In the genomic region with DNA sequence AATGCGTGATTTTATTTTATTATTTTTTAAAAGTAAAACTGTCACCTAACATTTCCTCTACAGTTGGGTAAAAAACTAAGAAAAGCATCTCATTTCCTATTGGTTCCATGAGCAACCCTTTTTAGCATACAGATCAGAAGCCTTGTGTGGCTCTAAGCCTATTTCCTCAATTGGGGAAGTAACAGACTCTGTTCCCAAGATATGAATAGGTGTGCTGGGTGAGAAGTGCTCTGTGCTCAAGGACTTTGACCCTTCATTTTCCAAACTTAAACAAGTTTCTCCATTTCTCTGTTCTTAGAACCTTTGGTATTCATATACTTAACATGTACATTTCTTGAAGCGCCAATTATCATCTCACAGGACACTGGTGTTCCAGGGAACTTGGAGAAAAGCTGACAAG, we compare ENCODE assay signal across 2 cellular contexts.
TF ChIP-seq lines count a peak whose summit lies in the region.

No MANE protein-coding gene starts in this region.

TF ChIP-seq in A549, 52 proteins besides CTCF, POLR2A, EP300 and RAD21:
- TF ChIP-seq, protein P1, sequence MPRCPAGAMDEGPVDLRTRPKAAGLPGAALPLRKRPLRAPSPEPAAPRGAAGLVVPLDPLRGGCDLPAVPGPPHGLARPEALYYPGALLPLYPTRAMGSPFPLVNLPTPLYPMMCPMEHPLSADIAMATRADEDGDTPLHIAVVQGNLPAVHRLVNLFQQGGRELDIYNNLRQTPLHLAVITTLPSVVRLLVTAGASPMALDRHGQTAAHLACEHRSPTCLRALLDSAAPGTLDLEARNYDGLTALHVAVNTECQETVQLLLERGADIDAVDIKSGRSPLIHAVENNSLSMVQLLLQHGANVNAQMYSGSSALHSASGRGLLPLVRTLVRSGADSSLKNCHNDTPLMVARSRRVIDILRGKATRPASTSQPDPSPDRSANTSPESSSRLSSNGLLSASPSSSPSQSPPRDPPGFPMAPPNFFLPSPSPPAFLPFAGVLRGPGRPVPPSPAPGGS (IDR thresholded peaks at IDR 0.05): no peak
- TF ChIP-seq, protein P2, sequence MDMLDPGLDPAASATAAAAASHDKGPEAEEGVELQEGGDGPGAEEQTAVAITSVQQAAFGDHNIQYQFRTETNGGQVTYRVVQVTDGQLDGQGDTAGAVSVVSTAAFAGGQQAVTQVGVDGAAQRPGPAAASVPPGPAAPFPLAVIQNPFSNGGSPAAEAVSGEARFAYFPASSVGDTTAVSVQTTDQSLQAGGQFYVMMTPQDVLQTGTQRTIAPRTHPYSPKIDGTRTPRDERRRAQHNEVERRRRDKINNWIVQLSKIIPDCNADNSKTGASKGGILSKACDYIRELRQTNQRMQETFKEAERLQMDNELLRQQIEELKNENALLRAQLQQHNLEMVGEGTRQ (IDR thresholded peaks at IDR 0.05): no peak
- TF ChIP-seq, protein P3, sequence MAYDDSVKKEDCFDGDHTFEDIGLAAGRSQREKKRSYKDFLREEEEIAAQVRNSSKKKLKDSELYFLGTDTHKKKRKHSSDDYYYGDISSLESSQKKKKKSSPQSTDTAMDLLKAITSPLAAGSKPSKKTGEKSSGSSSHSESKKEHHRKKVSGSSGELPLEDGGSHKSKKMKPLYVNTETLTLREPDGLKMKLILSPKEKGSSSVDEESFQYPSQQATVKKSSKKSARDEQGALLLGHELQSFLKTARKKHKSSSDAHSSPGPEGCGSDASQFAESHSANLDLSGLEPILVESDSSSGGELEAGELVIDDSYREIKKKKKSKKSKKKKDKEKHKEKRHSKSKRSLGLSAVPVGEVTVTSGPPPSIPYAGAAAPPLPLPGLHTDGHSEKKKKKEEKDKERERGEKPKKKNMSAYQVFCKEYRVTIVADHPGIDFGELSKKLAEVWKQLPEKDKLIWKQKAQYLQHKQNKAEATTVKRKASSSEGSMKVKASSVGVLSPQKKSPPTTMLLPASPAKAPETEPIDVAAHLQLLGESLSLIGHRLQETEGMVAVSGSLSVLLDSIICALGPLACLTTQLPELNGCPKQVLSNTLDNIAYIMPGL (CRISPR knock-in tag; IDR thresholded peaks at IDR 0.05; ENCODE audit: borderline replicate concordance): no peak
- no peak for TF ChIP-seq RFX5 (IDR thresholded peaks at IDR 0.05)
- no peak for TF ChIP-seq ZNF302 (CRISPR knock-in tag; IDR thresholded peaks at IDR 0.05)
- TF ChIP-seq, protein P4, sequence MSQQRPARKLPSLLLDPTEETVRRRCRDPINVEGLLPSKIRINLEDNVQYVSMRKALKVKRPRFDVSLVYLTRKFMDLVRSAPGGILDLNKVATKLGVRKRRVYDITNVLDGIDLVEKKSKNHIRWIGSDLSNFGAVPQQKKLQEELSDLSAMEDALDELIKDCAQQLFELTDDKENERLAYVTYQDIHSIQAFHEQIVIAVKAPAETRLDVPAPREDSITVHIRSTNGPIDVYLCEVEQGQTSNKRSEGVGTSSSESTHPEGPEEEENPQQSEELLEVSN (IDR thresholded peaks at IDR 0.05; ENCODE audit: borderline replicate concordance, low read depth): no peak
- TF ChIP-seq, protein P5, sequence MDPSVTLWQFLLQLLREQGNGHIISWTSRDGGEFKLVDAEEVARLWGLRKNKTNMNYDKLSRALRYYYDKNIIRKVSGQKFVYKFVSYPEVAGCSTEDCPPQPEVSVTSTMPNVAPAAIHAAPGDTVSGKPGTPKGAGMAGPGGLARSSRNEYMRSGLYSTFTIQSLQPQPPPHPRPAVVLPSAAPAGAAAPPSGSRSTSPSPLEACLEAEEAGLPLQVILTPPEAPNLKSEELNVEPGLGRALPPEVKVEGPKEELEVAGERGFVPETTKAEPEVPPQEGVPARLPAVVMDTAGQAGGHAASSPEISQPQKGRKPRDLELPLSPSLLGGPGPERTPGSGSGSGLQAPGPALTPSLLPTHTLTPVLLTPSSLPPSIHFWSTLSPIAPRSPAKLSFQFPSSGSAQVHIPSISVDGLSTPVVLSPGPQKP (IDR thresholded peaks at IDR 0.05; ENCODE audit: low read depth, low read length): no peak
- no peak for TF ChIP-seq MAFK (IDR thresholded peaks at IDR 0.05; ENCODE audit: partially characterized antibody)

TF ChIP-seq in IMR-90, 13 proteins besides CTCF, POLR2A, EP300 and RAD21:
- no peak for TF ChIP-seq MAZ (IDR thresholded peaks at IDR 0.05; ENCODE audit: borderline replicate concordance, low read depth, low read length)
- no peak for TF ChIP-seq SMC3 (IDR thresholded peaks at IDR 0.05; ENCODE audit: low read depth, low read length)
- no peak for TF ChIP-seq NFE2L2 (IDR thresholded peaks at IDR 0.05; ENCODE audit: low read depth, low read length)
- TF ChIP-seq BHLHE40 (IDR thresholded peaks at IDR 0.05; ENCODE audit: low read depth, low read length): no peak
- no peak for TF ChIP-seq MAFK (IDR thresholded peaks at IDR 0.05; ENCODE audit: low read depth, low read length)
- no peak for TF ChIP-seq MXI1 (IDR thresholded peaks at IDR 0.05; ENCODE audit: borderline replicate concordance, low read depth, low read length)
- no peak for TF ChIP-seq RFX5 (IDR thresholded peaks at IDR 0.05; ENCODE audit: low read depth, low read length)
- TF ChIP-seq RCOR1 (IDR thresholded peaks at IDR 0.05; ENCODE audit: insufficient replicate concordance, low read length): no peak
- TF ChIP-seq CHD1 (IDR thresholded peaks at IDR 0.05; ENCODE audit: low read depth, low read length): no peak
- TF ChIP-seq, protein P5 (IDR thresholded peaks at IDR 0.05; ENCODE audit: borderline replicate concordance, low read depth, low read length): no peak
- no peak for TF ChIP-seq CEBPB (IDR thresholded peaks at IDR 0.05; ENCODE audit: low read depth, low read length)
- no peak for TF ChIP-seq FOS (IDR thresholded peaks at IDR 0.05; ENCODE audit: low read depth, low read length)
- TF ChIP-seq, protein P2 (IDR thresholded peaks at IDR 0.05; ENCODE audit: low read depth, low read length): no peak
TF ChIP-seq in IMR-90: peak in this region for 0.
